8 cellular contexts compared by ENCODE assay signal in genomic region chr16:21300309-21301167, GRCh38. TPM values are rescaled to one million over a fixed set of nuclear protein-coding genes. Genes with fewer than 3 reads are reported as not detected.
DNase-seq lines count a peak whose midpoint lies in the region; ATAC-seq and TF ChIP-seq lines count a peak whose summit lies in the region.

No MANE protein-coding gene starts in this region.

- H3K4ac ChIP-seq in neuronal stem cell (ENCODE audit: low read length), result no peak overlapping the region

- no peaks in the 10 kb centered on the region for H3K9me3 ChIP-seq in OCI-LY3 (ENCODE audit: insufficient read depth, low read length)
- H3K9me3 ChIP-seq in neuronal stem cell (replicated peaks in 1 of 2; ENCODE audit: control insufficient read depth in 2 of 2, insufficient read depth in 1 of 2, low read depth in 1 of 2, low read length in 2 of 2), result peaks cover 0 to 2% of the 10 kb centered on the region in 2 donors

- H3K9ac ChIP-seq in OCI-LY3 (ENCODE audit: low read length) (peak overlapping the region; percentile 79), neuronal stem cell (ENCODE audit: low read depth, low read length, poor library complexity) (no peak overlapping the region)

- H3K27ac ChIP-seq in OCI-LY3 (ENCODE audit: low read length) (peak overlapping the region; percentile 71), neuronal stem cell (replicated peaks; ENCODE audit: low read length) (no peak overlapping the region)

- no peak overlapping the region for H2BK12ac ChIP-seq in neuronal stem cell (ENCODE audit: low read length)

- H2BK15ac ChIP-seq in neuronal stem cell (ENCODE audit: low read length), result no peak overlapping the region

- peaks cover 7% of the 10 kb centered on the region for H3K27me3 ChIP-seq in OCI-LY3 (ENCODE audit: low read depth, low read length)
- peaks cover 4 to 38% (median 18%) of the 10 kb centered on the region in 3 experiments for H3K27me3 ChIP-seq in neuronal stem cell (ENCODE audit: control insufficient read depth in 3 of 3, insufficient read depth in 3 of 3, low read depth in 1 of 3, low read length in 3 of 3)

- no peaks in the 10 kb centered on the region for H4K20me1 ChIP-seq in OCI-LY3 (ENCODE audit: insufficient read depth, low read length)

- no peaks in the 10 kb centered on the region for H3K79me1 ChIP-seq in neuronal stem cell (ENCODE audit: low read depth, low read length)

- no peak overlapping the region for H4K91ac ChIP-seq in neuronal stem cell (ENCODE audit: low read depth, low read length, poor library complexity)

- peak; percentile 84 for TF ChIP-seq CTCF in OCI-LY3 (IDR thresholded peaks at IDR 0.05; ENCODE audit: low read depth, low read length)

- peak; percentile 98 for TF ChIP-seq RAD21 in Ishikawa (IDR thresholded peaks at IDR 0.05; ENCODE audit: low read depth)

- no peak overlapping the region for H2BK120ac ChIP-seq in neuronal stem cell (ENCODE audit: low read depth, low read length)

- no CpG with 5 or more reads among the region's 36 CpGs for WGBS in neuronal stem cell (ENCODE audit: extremely low coverage in 2 of 2, insufficient read length in 2 of 2, insufficient replicate concordance in 1 of 2), 2 donors

- no peaks in the 10 kb centered on the region for H3K36me3 ChIP-seq in OCI-LY3 (replicated peaks; ENCODE audit: low read depth, low read length)
- no peaks in the 10 kb centered on the region for H3K36me3 ChIP-seq in neuronal stem cell (replicated peaks in 1 of 2; ENCODE audit: control insufficient read depth in 2 of 2, insufficient read depth in 2 of 2, low read length in 2 of 2)

- no peak overlapping the region for H2AK5ac ChIP-seq in neuronal stem cell (ENCODE audit: low read depth, low read length)

- ATAC-seq in GM21576 (IDR thresholded peaks at IDR 0.05; ENCODE audit: unreplicated experiment), result peak; percentile 49

- no peak overlapping the region for H3K18ac ChIP-seq in neuronal stem cell (ENCODE audit: low read length)

- peak overlapping the region; percentile 100 for H3K4me2 ChIP-seq in OCI-LY3 (ENCODE audit: low read length)
- peak overlapping the region; percentile 94 for H3K4me2 ChIP-seq in neuronal stem cell (ENCODE audit: insufficient read depth, low read length, poor library complexity, severe bottlenecking)

- H3K4me3 ChIP-seq in OCI-LY3 (ENCODE audit: low read length), result peak overlapping the region; percentile 85
- peak overlapping the region; percentile 52 to 89 for H3K4me3 ChIP-seq in neuronal stem cell (ENCODE audit: low read length in 2 of 2)

- H2BK5ac ChIP-seq in neuronal stem cell (ENCODE audit: low read length), result peak overlapping the region; percentile 39

- peak; percentile 100 for DNase-seq in EH (ENCODE audit: low read depth)
- DNase-seq in activated naive CD4-positive, alpha-beta T cell treated with anti-CD3 and anti-CD28 coated beads, Interleukin-2, amount 50 U/mL, for 16 hours, result peak; percentile 55
- DNase-seq in glomerular endothelial cell (ENCODE audit: extremely low read depth, low read depth, low spot score), result peak; percentile 99
- DNase-seq in neuronal stem cell (ENCODE audit: low spot score), result peak; percentile 89
- DNase-seq in ureter (ENCODE audit: low spot score), result peak; percentile 99

- H2AFZ ChIP-seq in OCI-LY3 (ENCODE audit: low read depth, low read length) (peak overlapping the region; percentile 50), neuronal stem cell (ENCODE audit: low read length) (peak overlapping the region; percentile 97)

- no peak overlapping the region for H3K23ac ChIP-seq in neuronal stem cell (ENCODE audit: low read depth, low read length, poor library complexity)

- H3K79me2 ChIP-seq in OCI-LY3 (ENCODE audit: low read length), result no peaks in the 10 kb centered on the region; the same call in 1 of the 2 replicates

- H3K4me1 ChIP-seq in OCI-LY3 (ENCODE audit: low read length) (peaks cover 24% of the 10 kb centered on the region), neuronal stem cell (ENCODE audit: control insufficient read depth in 2 of 2, insufficient read depth in 1 of 2, low read depth in 1 of 2, low read length in 2 of 2) (peaks cover 2 to 3% of the 10 kb centered on the region in 2 donors)

- H3K14ac ChIP-seq in neuronal stem cell (ENCODE audit: low read length), result no peak overlapping the region

- TF ChIP-seq EP300 in Ishikawa (IDR thresholded peaks at IDR 0.05; ENCODE audit: borderline replicate concordance), result no peak; the same call in 1 of the 2 replicates

- H4K8ac ChIP-seq in neuronal stem cell (ENCODE audit: low read depth, low read length), result no peak overlapping the region

TF ChIP-seq in Ishikawa, 13 proteins besides CTCF, POLR2A, EP300 and RAD21:
- TF ChIP-seq ZBTB7A (IDR thresholded peaks at IDR 0.05; ENCODE audit: low read depth), result peak; percentile 20; the same call in 1 of the 2 replicates
- peak; percentile 19; the same call in 1 of the 2 replicates for TF ChIP-seq CEBPB (IDR thresholded peaks at IDR 0.05)
- TF ChIP-seq TAF1 (IDR thresholded peaks at IDR 0.05; ENCODE audit: low read depth), result peak; percentile 37; the same call in 1 of the 2 replicates
- peak; percentile 60; the same call in 1 of the 2 replicates for TF ChIP-seq USF1 (IDR thresholded peaks at IDR 0.05)
- peak; percentile 92 for TF ChIP-seq NFIC (IDR thresholded peaks at IDR 0.05)
- no peak for TF ChIP-seq FOXM1 (IDR thresholded peaks at IDR 0.05; ENCODE audit: borderline replicate concordance, low read depth)
- TF ChIP-seq TEAD4 (IDR thresholded peaks at IDR 0.05), result no peak
- TF ChIP-seq, protein P1, sequence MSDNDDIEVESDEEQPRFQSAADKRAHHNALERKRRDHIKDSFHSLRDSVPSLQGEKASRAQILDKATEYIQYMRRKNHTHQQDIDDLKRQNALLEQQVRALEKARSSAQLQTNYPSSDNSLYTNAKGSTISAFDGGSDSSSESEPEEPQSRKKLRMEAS (IDR thresholded peaks at IDR 0.05), result peak; percentile 89
TF ChIP-seq in Ishikawa: peak in this region for 6.

RNA-seq across cellular contexts. Expression of gene CRYM, which starts 22.4 kb away (rescaled TPM):
- total RNA-seq in glomerular endothelial cell (0.12 and 8.1 TPM in 2 replicates), ureter (11.5 TPM)
- polyA plus RNA-seq in neuronal stem cell (2013, experiment 1 of 2), result 1.4 TPM
- polyA plus RNA-seq in neuronal stem cell (2013, experiment 2 of 2), result 1.6 TPM
